In genomic region chr17:58516644-58517377, GRCh38 we compare ENCODE assay signal across 9 cellular contexts. TPM values are rescaled to one million over a fixed set of nuclear protein-coding genes. Genes with fewer than 3 reads are reported as not detected.
A peak's percentile ranks its signal among the peaks of the same experiment; 100 is the strongest.
DNase-seq lines count a peak whose midpoint lies in the region; ATAC-seq, FAIRE-seq and TF ChIP-seq lines count a peak whose summit lies in the region.
"Had no signal": no experiment of that assay in that cellular context is flagged by ENCODE, and none has a peak within 500 bp of the region (broad histone marks: within the 10 kb centered on the region; RNA-seq: fewer than 3 reads in every experiment).

No MANE protein-coding gene starts in this region.

- H3K23ac ChIP-seq in IMR-90 (ENCODE audit: low read depth, low read length), result 0 out of 2 replicates have a peak overlapping the region, but pooled peaks have one; percentile 38

- H2BK5ac ChIP-seq in IMR-90 (ENCODE audit: low read depth, low read length, poor library complexity, severe bottlenecking), result peak overlapping the region; percentile 52

- peak overlapping the region; percentile 84 to 85 for H4K8ac ChIP-seq in IMR-90 (ENCODE audit: low read depth in 2 of 2, low read length in 2 of 2)

- no TSS peak for BruUV-seq in IMR-90 (replicated peaks; lab: Mats Ljungman, UMichigan)

- FAIRE-seq in A549 (lab: Jason Lieb, UNC), result no peak

- no peaks in the 10 kb centered on the region for H3K9me3 Mint-ChIP-seq in central memory CD8-positive, alpha-beta T cell

- H3K36me3 ChIP-seq in IMR-90 (ENCODE audit: control insufficient read depth, insufficient read depth, low read length) (peaks cover 5% of the 10 kb centered on the region; the same call in 1 of the 2 replicates), mucosa of stomach (ENCODE audit: control insufficient read depth, insufficient read depth, low read length) (no peaks in the 10 kb centered on the region)

- H3K9ac ChIP-seq in IMR-90 (ENCODE audit: low read depth, low read length) (peak overlapping the region; percentile 68), mucosa of stomach (ENCODE audit: low read length) (peak overlapping the region; percentile 71)

- dilution Hi-C loops in IMR-90 (cut with HindIII; ENCODE audit: low sequenced_read_pairs, unreplicated experiment), result no loop called here

- no peak for TF ChIP-seq RAD21 in A549 (conservative IDR thresholded peaks at IDR 0.05 in 1 of 2, IDR thresholded peaks at IDR 0.05 in 1 of 2)
- TF ChIP-seq RAD21 in IMR-90 (IDR thresholded peaks at IDR 0.05; ENCODE audit: low read length), result no peak

- H3K4me3 Mint-ChIP-seq in central memory CD8-positive, alpha-beta T cell, result peak overlapping the region; percentile 91

- H2AFZ ChIP-seq in IMR-90 (replicated peaks; ENCODE audit: low read length, poor library complexity), result peak overlapping the region; percentile 99

- DNase-seq in A549 (ENCODE audit: low read depth in 1 of 2, low spot score in 1 of 2), result no peak
- DNase-seq in IMR-90, result no peak
- DNase-seq in central memory CD8-positive, alpha-beta T cell (ENCODE audit: low spot score in 2 of 2), result no peak
- no peak for DNase-seq in SK-N-DZ (ENCODE audit: low spot score)
- DNase-seq in KG1 (lab: John Stamatoyannopoulos, UW), result no peak
- no peak for DNase-seq in GM19240 (ENCODE audit: insufficient read length, low spot score)
- DNase-seq in NCI-H345 (lab: John Stamatoyannopoulos, UW), result no peak
- DNase-seq: NCI-H2081 treated with DMSO at 0.1 percent for 48 hours had no signal

- peak overlapping the region; percentile 97 for H2AK9ac ChIP-seq in IMR-90 (replicated peaks; ENCODE audit: low read depth, low read length, poor library complexity)

- peak overlapping the region; percentile 89 for H3K4me2 ChIP-seq in A549
- peak overlapping the region; percentile 88 for H3K4me2 ChIP-seq in IMR-90 (ENCODE audit: low read depth, low read length)

- in situ Hi-C loops in IMR-90 (cut with MboI; ENCODE audit: low sequenced_read_pairs), result loop anchor here (10.0 kb wide), 1 partner anchor 118 kb away; no protein-coding TSS in a partner anchor

- H2AK5ac ChIP-seq in IMR-90 (ENCODE audit: low read depth, low read length), result peak overlapping the region; percentile 89

- peak overlapping the region; percentile 58 for H4K5ac ChIP-seq in IMR-90 (ENCODE audit: low read depth, low read length)

- H4K20me1 ChIP-seq in IMR-90 (ENCODE audit: insufficient read depth, low read length), result no peaks in the 10 kb centered on the region

- intact Hi-C loops in IMR-90 (cut with micrococcal nuclease), result loop anchor here (5.0 to 10.0 kb wide), 2 partner anchors 165 to 268 kb away; partner anchors contain the start of gene SUPT4H1

- no peak overlapping the region; the same call in 1 of the 2 replicates for H2BK20ac ChIP-seq in IMR-90 (ENCODE audit: low read depth, low read length)

- H3K9me3 ChIP-seq in A549, result no peaks in the 10 kb centered on the region
- no peaks in the 10 kb centered on the region for H3K9me3 ChIP-seq in IMR-90 (ENCODE audit: control insufficient read depth, insufficient read depth, low read length)
- no peaks in the 10 kb centered on the region for H3K9me3 ChIP-seq in mucosa of stomach (ENCODE audit: control insufficient read depth, low read length)

- TF ChIP-seq CTCF in A549 (IDR thresholded peaks at IDR 0.05) (no peak), IMR-90 (conservative IDR thresholded peaks at IDR 0.05; ENCODE audit: low read depth, low read length) (no peak)

- peak overlapping the region; percentile 80 for H4K91ac ChIP-seq in IMR-90 (ENCODE audit: insufficient read depth, low read depth, low read length)

- no peak for TF ChIP-seq EP300 in A549 (IDR thresholded peaks at IDR 0.05)

- POLR2A ChIA-PET in A549 (lab: Yijun Ruan, JAX) (interaction anchor here (1.1 to 2.9 kb wide), 2 partner anchors 114 to 115 kb away, joined by 3 to 106 read pairs; no protein-coding TSS in a partner anchor), IMR-90 (lab: Charles Lee; ENCODE audit: unreplicated experiment) (no interaction called here)

- 34% methylated on average over 2 of the region's 2 CpGs for WGBS in A549 (ENCODE audit: missing lambda C conversion rate)
- WGBS in IMR-90 (ENCODE audit: extremely low coverage in 2 of 2, insufficient read length in 1 of 2), 2 experiments, result no CpG with 5 or more reads among the region's 2 CpGs

- H2BK120ac ChIP-seq in IMR-90 (ENCODE audit: low read depth, low read length), result peak overlapping the region; percentile 33; the same call in 1 of the 2 replicates

- H3K56ac ChIP-seq in IMR-90 (ENCODE audit: extremely low read depth, insufficient read depth, low read length), result peak overlapping the region; percentile 51; the same call in 1 of the 2 replicates

- peaks cover 45% of the 10 kb centered on the region for H3K4me1 Mint-ChIP-seq in central memory CD8-positive, alpha-beta T cell

- H3K27ac Mint-ChIP-seq in central memory CD8-positive, alpha-beta T cell (ENCODE audit: low read depth), result peak overlapping the region; percentile 81

- no peak; the same call in 1 of the 2 replicates for TF ChIP-seq POLR2A in A549 (IDR thresholded peaks at IDR 0.05; ENCODE audit: low read length)
- TF ChIP-seq POLR2A in IMR-90 (IDR thresholded peaks at IDR 0.05; ENCODE audit: low read depth, low read length), result no peak

- H3K4me1 ChIP-seq in A549 (peaks cover 15% of the 10 kb centered on the region), IMR-90 (ENCODE audit: control insufficient read depth, insufficient read depth, low read length) (peaks cover 12% of the 10 kb centered on the region; the same call in 1 of the 2 replicates), mucosa of stomach (ENCODE audit: control insufficient read depth, insufficient read depth, low read length) (peaks cover 36% of the 10 kb centered on the region)

- H3K14ac ChIP-seq in IMR-90 (replicated peaks; ENCODE audit: low read depth, low read length), result peak overlapping the region; percentile 81

- ATAC-seq in A549 (no peak), IMR-90 (ENCODE audit: low read depth) (no peak)
- ATAC-seq in central memory CD8-positive, alpha-beta T cell (replicated peaks; ENCODE audit: extremely low read depth, poor library complexity, severe bottlenecking), result no peak

- CTCF ChIA-PET in A549 (lab: Yijun Ruan, JAX), result interaction anchor here (0.9 to 9.8 kb wide), 6 partner anchors 11 to 200 kb away, joined by 3 to 187 read pairs (median 12); no protein-coding TSS in a partner anchor
- CTCF ChIA-PET in IMR-90 (lab: Yijun Ruan, JAX), result no interaction called here

- H3K4ac ChIP-seq in IMR-90 (ENCODE audit: low read depth, low read length), result peak overlapping the region; percentile 87

- H3K27me3 ChIP-seq in IMR-90 (ENCODE audit: control insufficient read depth, insufficient read depth, low read length) (no peaks in the 10 kb centered on the region), mucosa of stomach (ENCODE audit: control insufficient read depth, insufficient read depth, low read length) (no peaks in the 10 kb centered on the region)

- no peaks in the 10 kb centered on the region for H3K27me3 Mint-ChIP-seq in central memory CD8-positive, alpha-beta T cell

- H3K9me1 ChIP-seq in IMR-90 (ENCODE audit: insufficient read depth, low read length), result peaks cover 15% of the 10 kb centered on the region; the same call in 1 of the 2 replicates

- H3K36me3 Mint-ChIP-seq in central memory CD8-positive, alpha-beta T cell (ENCODE audit: insufficient read depth), result peaks cover 21% of the 10 kb centered on the region

- H3K4me3 ChIP-seq in A549, result peak overlapping the region; percentile 59
- H3K4me3 ChIP-seq in IMR-90 (ENCODE audit: insufficient read depth, low read depth, low read length), result peak overlapping the region; percentile 64
- H3K4me3 ChIP-seq in mucosa of stomach (ENCODE audit: low read length), result peak overlapping the region; percentile 26

- H2BK15ac ChIP-seq in IMR-90 (ENCODE audit: low read depth, low read length), result 0 out of 3 replicates have a peak overlapping the region, but pooled peaks have one; percentile 46

- no peak overlapping the region for H3K18ac ChIP-seq in IMR-90 (ENCODE audit: low read depth, low read length)

- peaks cover 5 to 45% of the 10 kb centered on the region in 2 experiments; a peak in 3 of 4 replicates for H3K79me1 ChIP-seq in IMR-90 (ENCODE audit: low read depth in 1 of 2, low read length in 2 of 2)

- H3K27ac ChIP-seq in A549 (peak overlapping the region; percentile 69 to 87), IMR-90 (ENCODE audit: insufficient read depth, low read length) (peak overlapping the region; percentile 65; the same call in 1 of the 2 replicates)

TF ChIP-seq in A549, 52 proteins besides CTCF, POLR2A, EP300 and RAD21 (continues in another document):
- TF ChIP-seq ZFP36 (IDR thresholded peaks at IDR 0.05; ENCODE audit: borderline replicate concordance, partially characterized antibody) (no peak), ZSCAN20 (CRISPR knock-in tag; IDR thresholded peaks at IDR 0.05) (no peak), FOSB (CRISPR knock-in tag; IDR thresholded peaks at IDR 0.05) (no peak)

TF ChIP-seq in IMR-90, 13 proteins besides CTCF, POLR2A, EP300 and RAD21 (continues in another document):
- TF ChIP-seq BHLHE40 (IDR thresholded peaks at IDR 0.05; ENCODE audit: low read depth, low read length) (no peak), CEBPB (IDR thresholded peaks at IDR 0.05; ENCODE audit: low read depth, low read length) (no peak), MAZ (IDR thresholded peaks at IDR 0.05; ENCODE audit: borderline replicate concordance, low read depth, low read length) (no peak)

RNA-seq across cellular contexts. Expression of gene MTMR4, which starts 2.4 kb away (rescaled TPM):
- 20.0 and 27.3 TPM in 2 replicates for polyA plus RNA-seq in A549 (2011; rRNA removed)
- polyA plus RNA-seq in A549 (2012; cell fraction: cytosol; rRNA removed), result 11.2 and 12.7 TPM in 2 replicates
- polyA plus RNA-seq in A549 (2012; cell fraction: nucleus; rRNA removed), result 16.4 and 17.8 TPM in 2 replicates
- polyA plus RNA-seq in A549 (2017; fragmentation: RNase III; extraction: RNeasy Plus Mini Kit Qiagen cat#74134 plus additional on column Dnase treatment), result 10.8 to 13.8 TPM (median 11.8 TPM) in 3 replicates
- polyA minus RNA-seq in A549 (2011; rRNA and poly(A)+ RNA removed), result 97.1 and 132 TPM in 2 replicates
- 42.5 and 60.0 TPM in 2 replicates for total RNA-seq in IMR-90 (2012; rRNA removed)
- polyA plus RNA-seq in IMR-90 (2012; rRNA removed), result 13.2 and 15.0 TPM in 2 replicates
- 7.9 and 11.2 TPM in 2 replicates for polyA plus RNA-seq in IMR-90 (2012; cell fraction: cytosol; rRNA removed)
- polyA plus RNA-seq in IMR-90 (2012; cell fraction: nucleus; rRNA removed; ENCODE audit: low replicate concordance), result 22.1 and 32.8 TPM in 2 replicates
- polyA plus RNA-seq in SK-N-DZ (2014; cell fraction: cytosol; rRNA removed), result 55.1 and 83.0 TPM in 2 replicates
- 132 and 170 TPM in 2 replicates for polyA plus RNA-seq in SK-N-DZ (2014; cell fraction: nucleus; rRNA removed)

RNA-seq across cellular contexts. Expression of gene HSF5, which starts 28.6 kb away (rescaled TPM):
- polyA plus RNA-seq in A549 (2011; rRNA removed), result not detected in 2 replicates
- polyA plus RNA-seq in A549 (2012; cell fraction: cytosol; rRNA removed), result 0.01 TPM in 1 of 2 replicates, not detected in the other
- polyA plus RNA-seq in A549 (2012; cell fraction: nucleus; rRNA removed), result not detected in 2 replicates
- not detected in 3 replicates for polyA plus RNA-seq in A549 (2017; fragmentation: RNase III; extraction: RNeasy Plus Mini Kit Qiagen cat#74134 plus additional on column Dnase treatment)
- not detected in 2 replicates for polyA minus RNA-seq in A549 (2011; rRNA and poly(A)+ RNA removed)
- total RNA-seq in IMR-90 (2012; rRNA removed), result not detected in 2 replicates
- polyA plus RNA-seq in IMR-90 (2012; rRNA removed), result not detected in 2 replicates
- polyA plus RNA-seq in IMR-90 (2012; cell fraction: cytosol; rRNA removed), result not detected in 2 replicates
- polyA plus RNA-seq in IMR-90 (2012; cell fraction: nucleus; rRNA removed; ENCODE audit: low replicate concordance), result not detected in 2 replicates
- polyA plus RNA-seq in SK-N-DZ (2014; cell fraction: cytosol; rRNA removed), result not detected in 2 replicates
- polyA plus RNA-seq in SK-N-DZ (2014; cell fraction: nucleus; rRNA removed), result not detected in 2 replicates
